8 cellular contexts compared by ENCODE assay signal in genomic region chr3:57756528-57757401, GRCh38. TPM values are rescaled to one million over a fixed set of nuclear protein-coding genes. Genes with fewer than 3 reads are reported as not detected.
A peak's percentile ranks its signal among the peaks of the same experiment; 100 is the strongest.
DNase-seq lines count a peak whose midpoint lies in the region; ATAC-seq and TF ChIP-seq lines count a peak whose summit lies in the region.

No MANE protein-coding gene starts in this region.

- 0 to 1% (median 0%) methylated on average over 8 to 83 of the region's 84 CpGs for WGBS in adrenal gland, 4 donors
- 0% methylated on average over 59 to 84 of the region's 84 CpGs for WGBS in psoas muscle, 3 donors

- intact Hi-C loops in adrenal gland (cut with DNase I): loop anchor here (5.0 to 10.0 kb wide), 3 partner anchors 64 to 68 kb away; partner anchors contain the start of gene DENND6A (in 1 of the 2)
- intact Hi-C loops in psoas muscle (cut with DNase I): loop anchor here (1.0 to 5.0 kb wide), 2 partner anchors 59 to 63 kb away; partner anchors contain the start of gene DENND6A (in 1 of the 2)

- peak; percentile 8 for DNase-seq in SKM-1 treated with dmso at 0.1 percent for 144 hours (lab: John Stamatoyannopoulos, UW; ENCODE audit: unreplicated experiment)
- no peak for DNase-seq in SKM-1 (lab: John Stamatoyannopoulos, UW; ENCODE audit: unreplicated experiment)
- DNase-seq in adrenal gland: peak; percentile 61 to 82 (median 71)
- DNase-seq in right atrium auricular region (ENCODE audit: low spot score): peak; percentile 79
- peak; percentile 63 to 81 for DNase-seq in psoas muscle
- no peak for DNase-seq in NCI-H128 (lab: John Stamatoyannopoulos, UW; ENCODE audit: unreplicated experiment)

- H3K27me3 ChIP-seq in adrenal gland (no peaks in the 10 kb centered on the region), right atrium auricular region (no peaks in the 10 kb centered on the region), psoas muscle (ENCODE audit: insufficient read depth in 3 of 3, low read length in 2 of 3) (no peaks in the 10 kb centered on the region)

- TF ChIP-seq CTCF in adrenal gland (IDR thresholded peaks at IDR 0.05) (no peak), right atrium auricular region (IDR thresholded peaks at IDR 0.05) (no peak), psoas muscle (IDR thresholded peaks at IDR 0.05) (no peak)

- H3K4me3 ChIP-seq in adrenal gland (peak overlapping the region; percentile 77 to 96 (median 94)), right atrium auricular region (peak overlapping the region; percentile 77 to 79), psoas muscle (peak overlapping the region; percentile 98)

- peaks cover 15 to 34% of the 10 kb centered on the region in 2 donors for H3K4me1 ChIP-seq in adrenal gland (replicated peaks in 1 of 2)
- peaks cover 0 to 31% of the 10 kb centered on the region in 2 donors for H3K4me1 ChIP-seq in right atrium auricular region
- H3K4me1 ChIP-seq in psoas muscle: peaks cover 17% of the 10 kb centered on the region

- H3K9me3 ChIP-seq in adrenal gland (replicated peaks in 1 of 3) (no peaks in the 10 kb centered on the region), right atrium auricular region (no peaks in the 10 kb centered on the region), psoas muscle (no peaks in the 10 kb centered on the region)

- H3K27ac ChIP-seq in adrenal gland (peak overlapping the region; percentile 47 to 92 (median 89)), right atrium auricular region (peak overlapping the region; percentile 77 to 87), psoas muscle (peak overlapping the region; percentile 95)

- ATAC-seq in HG03097 (IDR thresholded peaks at IDR 0.05; ENCODE audit: low FRiP score, unreplicated experiment) (peak; percentile 16), SK-N-SH treated with all-trans-retinoic acid at 6 μM for 48 hours (peak; percentile 39), psoas muscle (peak; percentile 50 to 69 (median 59))

- TF ChIP-seq POLR2A in adrenal gland (IDR thresholded peaks at IDR 0.05): peak in 1 of 2 donors; percentile 43

- H3K36me3 ChIP-seq in adrenal gland (replicated peaks in 1 of 2) (no peaks in the 10 kb centered on the region), right atrium auricular region (no peaks in the 10 kb centered on the region), psoas muscle (ENCODE audit: insufficient read depth in 1 of 2, low read depth in 1 of 2) (peaks cover 0 to 14% of the 10 kb centered on the region in 2 donors)

TF ChIP-seq in SK-N-SH treated with all-trans-retinoic acid at 6 μM for 48 hours, 23 proteins besides CTCF, POLR2A, EP300 and RAD21:
- no peak for TF ChIP-seq PATZ1 (CRISPR knock-in tag; IDR thresholded peaks at IDR 0.05; ENCODE audit: borderline replicate concordance)
- TF ChIP-seq GLIS3 (CRISPR knock-in tag; IDR thresholded peaks at IDR 0.05): no peak
- no peak for TF ChIP-seq ZNF8 (CRISPR knock-in tag; IDR thresholded peaks at IDR 0.05)
- TF ChIP-seq ZNF70 (CRISPR knock-in tag; IDR thresholded peaks at IDR 0.05): no peak
- TF ChIP-seq CSDC2 (CRISPR knock-in tag; IDR thresholded peaks at IDR 0.05): no peak
- TF ChIP-seq SNAI2 (CRISPR knock-in tag; IDR thresholded peaks at IDR 0.05): no peak
- no peak for TF ChIP-seq BACH2 (CRISPR knock-in tag; IDR thresholded peaks at IDR 0.05; ENCODE audit: borderline replicate concordance)
- no peak for TF ChIP-seq ZC3H10 (CRISPR knock-in tag; IDR thresholded peaks at IDR 0.05)
- TF ChIP-seq ISL1 (CRISPR knock-in tag; IDR thresholded peaks at IDR 0.05): no peak
- TF ChIP-seq ARNTL (CRISPR knock-in tag; IDR thresholded peaks at IDR 0.05; ENCODE audit: borderline replicate concordance, low read depth): no peak
TF ChIP-seq in SK-N-SH treated with all-trans-retinoic acid at 6 μM for 48 hours: peak in this region for 0.

RNA-seq across cellular contexts. Expression of gene SLMAP, which starts 0.7 kb away (rescaled TPM):
- total RNA-seq in adrenal gland: 100 to 1,000 TPM in 5 of 8 donors, 10 to 100 TPM in 3; 56.4 to 134 (median 105) TPM
- polyA plus RNA-seq in adrenal gland: 10 to 100 TPM; 18.9 to 68.6 (median 23.0) TPM
- total RNA-seq in right atrium auricular region: 100 to 1,000 TPM; 220 to 256 TPM
- total RNA-seq in psoas muscle: 100 to 1,000 TPM; 106 to 180 (median 124) TPM
- 10 to 100 TPM; 31.2 to 82.4 (median 40.6) TPM for polyA plus RNA-seq in psoas muscle

Comparison
In these comparisons a context has a peak if more than half of its experiments do, and no peak if none do; other contexts are left out.
1. DNase-seq: peak in SKM-1 treated with dmso at 0.1 percent for 144 hours (single experiment), adrenal gland (7 of 7), right atrium auricular region (single experiment) and psoas muscle (2 of 2); none in SKM-1 (single experiment) and NCI-H128 (single experiment).
2. Peak in every context shown above with its lines, with median percentiles within 50 percentile points of each other: ATAC-seq, H3K27ac ChIP-seq and H3K4me3 ChIP-seq.